17 cellular contexts compared by ENCODE assay signal in the genomic region with DNA sequence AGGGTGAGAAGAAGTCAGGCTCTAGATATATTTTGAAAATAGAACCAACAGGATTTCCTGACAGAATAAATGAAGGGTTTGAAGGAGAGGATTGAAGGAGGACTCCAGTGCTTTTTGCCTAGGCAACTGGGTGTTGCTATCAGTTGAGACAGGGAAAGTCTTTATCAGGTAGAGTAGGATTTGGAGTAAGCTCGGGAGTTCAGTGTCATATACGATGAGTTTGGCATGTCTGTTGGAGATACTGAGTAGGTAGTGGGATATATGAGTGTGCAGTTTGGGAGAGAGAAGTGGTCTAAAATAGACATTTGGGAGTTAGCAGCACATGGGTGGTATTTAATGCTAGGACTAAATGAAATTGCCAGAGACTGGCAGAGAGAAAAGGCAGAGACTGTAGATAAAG.
DNase-seq lines count a peak whose midpoint lies in the region; ATAC-seq, FAIRE-seq and TF ChIP-seq lines count a peak whose summit lies in the region.
"Had no signal": no experiment of that assay in that cellular context is flagged by ENCODE, and none has a peak within 500 bp of the region (broad histone marks: within the 10 kb centered on the region; RNA-seq: fewer than 3 reads in every experiment).

No MANE protein-coding gene starts in this region.

- no peak for DNase-seq in cardiac muscle cell (ENCODE audit: low read depth in 1 of 2, low spot score in 1 of 2)
- DNase-seq in Right ventricle myocardium inferior (ENCODE audit: missing footprints) = no peak
- no peak for DNase-seq in right lobe of liver
- no peak for DNase-seq in HepG2 (ENCODE audit: low spot score)
- DNase-seq in psoas muscle = no peak
- DNase-seq in central memory CD4-positive, alpha-beta T cell = no peak
- DNase-seq in NCI-H1417 (lab: John Stamatoyannopoulos, UW) = no peak
- no peak for DNase-seq in NCI-H2196 treated with DMSO at 0.1 percent for 48 hours (lab: John Stamatoyannopoulos, UW; ENCODE audit: unreplicated experiment)
- DNase-seq: C1 segment of cervical spinal cord; Calu3; CD4-positive, alpha-beta T cell; DMS79; H7 had no signal

- no peak overlapping the region for H3K4me3 ChIP-seq in cardiac muscle cell
- H3K4me3 ChIP-seq in right lobe of liver = no peak overlapping the region
- H3K4me3 ChIP-seq in HepG2 (replicated peaks in 1 of 3; ENCODE audit: insufficient read depth in 1 of 3, low read depth in 2 of 3, low read length in 3 of 3) = no peak overlapping the region
- H3K4me3 ChIP-seq in psoas muscle = no peak overlapping the region
- H3K4me3 ChIP-seq: GM12878, GM23338 had no signal

- no TSS peak for BruUV-seq in HepG2 (replicated peaks; lab: Mats Ljungman, UMichigan)

- H3K4me1 ChIP-seq in cardiac muscle cell (ENCODE audit: low read depth) (peaks cover 44% of the 10 kb centered on the region), right lobe of liver (peaks cover 0 to 82% (median 23%) of the 10 kb centered on the region in 4 donors), HepG2 (ENCODE audit: insufficient read depth, low read length) (peaks cover 36% of the 10 kb centered on the region), psoas muscle (peaks cover 75% of the 10 kb centered on the region)

- intact Hi-C loops in Right ventricle myocardium inferior (cut with DNase I) = no loop called here
- intact Hi-C loops in right lobe of liver (cut with DNase I) = no loop called here
- intact Hi-C loops in HepG2 (cut with micrococcal nuclease; ENCODE audit: unreplicated experiment) = no loop called here
- intact Hi-C loops in psoas muscle (cut with DNase I) = no loop called here

- no peak for ATAC-seq in Right ventricle myocardium inferior
- no peak for ATAC-seq in right lobe of liver
- no peak for ATAC-seq in HepG2
- no peak for ATAC-seq in psoas muscle
- ATAC-seq: GM12878, GM23338 had no signal

- TF ChIP-seq EP300 in HepG2 (IDR thresholded peaks at IDR 0.05; ENCODE audit: low read depth in 2 of 2, low read length in 2 of 2) (no peak), HepG2 (CRISPR knock-in tag; IDR thresholded peaks at IDR 0.05; ENCODE audit: borderline replicate concordance) (no peak)

- H3K9me3 ChIP-seq in cardiac muscle cell (ENCODE audit: low read depth) = no peaks in the 10 kb centered on the region
- no peaks in the 10 kb centered on the region for H3K9me3 ChIP-seq in right lobe of liver
- no peaks in the 10 kb centered on the region for H3K9me3 ChIP-seq in HepG2 (ENCODE audit: low read length)
- no peaks in the 10 kb centered on the region for H3K9me3 ChIP-seq in psoas muscle

- POLR2A ChIA-PET in HepG2 (lab: Yijun Ruan, JAX) = no interaction called here

- no peak overlapping the region for H3K4me2 ChIP-seq in HepG2 (ENCODE audit: low read depth, low read length)
- H3K4me2 ChIP-seq: GM23338 had no signal

- H3K27ac ChIP-seq in cardiac muscle cell (peak overlapping the region; percentile 31), right lobe of liver (peak overlapping the region in 2 of 3 donors; percentile 2 to 37), HepG2 (ENCODE audit: extremely low read length, insufficient read depth, low read length) (no peak overlapping the region), psoas muscle (peak overlapping the region; percentile 57)
- H3K27ac ChIP-seq: 22Rv1 had no signal

- H3K27me3 ChIP-seq in cardiac muscle cell (no peaks in the 10 kb centered on the region), right lobe of liver (no peaks in the 10 kb centered on the region), HepG2 (ENCODE audit: control insufficient read depth in 1 of 2, insufficient read depth in 2 of 2, low read length in 2 of 2) (no peaks in the 10 kb centered on the region), psoas muscle (ENCODE audit: insufficient read depth in 3 of 3, low read length in 2 of 3) (no peaks in the 10 kb centered on the region)

- no peaks in the 10 kb centered on the region for H3K36me3 ChIP-seq in cardiac muscle cell
- no peaks in the 10 kb centered on the region for H3K36me3 ChIP-seq in right lobe of liver
- peaks cover 13 to 51% of the 10 kb centered on the region in 2 experiments for H3K36me3 ChIP-seq in HepG2 (replicated peaks in 1 of 2; ENCODE audit: control insufficient read depth in 1 of 2, insufficient read depth in 2 of 2, low read length in 2 of 2)
- H3K36me3 ChIP-seq in psoas muscle (ENCODE audit: insufficient read depth in 1 of 2, low read depth in 1 of 2) = no peaks in the 10 kb centered on the region

- WGBS in right lobe of liver (ENCODE audit: insufficient coverage, low coverage, low lambda C conversion rate, missing lambda C conversion rate) = 64% methylated on average over 2 of the region's 2 CpGs
- 96% methylated on average over 2 of the region's 2 CpGs for WGBS in HepG2 (ENCODE audit: low lambda C conversion rate)
- WGBS in psoas muscle, 3 donors = 37 to 71% (median 43%) methylated on average over 2 of the region's 2 CpGs

- CTCF ChIA-PET in HepG2 (lab: Yijun Ruan, JAX; ENCODE audit: low intra/inter-chr PET ratio, low total read pairs) = no interaction called here

- no peak overlapping the region for H2AFZ ChIP-seq in HepG2 (ENCODE audit: low read length)
- H2AFZ ChIP-seq: GM23338 had no signal

- peaks cover 14% of the 10 kb centered on the region for H3K79me2 ChIP-seq in HepG2 (ENCODE audit: insufficient read depth, low read length)

- TF ChIP-seq POLR2A in right lobe of liver (IDR thresholded peaks at IDR 0.05) = no peak
- no peak for TF ChIP-seq POLR2A in HepG2 (IDR thresholded peaks at IDR 0.05; ENCODE audit: insufficient read depth in 1 of 2, low read depth in 2 of 2, low read length in 2 of 2)

- peaks cover 15% of the 10 kb centered on the region for H4K20me1 ChIP-seq in HepG2 (ENCODE audit: insufficient read depth, low read length)

- FAIRE-seq in HepG2 (lab: Jason Lieb, UNC) = no peak
- FAIRE-seq: GM12878, GM18507 had no signal

- H3K9ac ChIP-seq in HepG2 (ENCODE audit: insufficient read depth, low read depth, low read length) = no peak overlapping the region

- in situ Hi-C loops in HepG2 (cut with HindIII; ENCODE audit: extremely low pct_ligation_motif_present, low pct_unique_long_range_greater_than_20kb) = no loop called here

- no peak for TF ChIP-seq RAD21 in HepG2 (CRISPR knock-in tag; IDR thresholded peaks at IDR 0.05)

- no peak for TF ChIP-seq CTCF in cardiac muscle cell (IDR thresholded peaks at IDR 0.05; ENCODE audit: low read depth, low read length)
- TF ChIP-seq CTCF in right lobe of liver (IDR thresholded peaks at IDR 0.05) = no peak
- TF ChIP-seq CTCF in HepG2 (CRISPR knock-in tag; IDR thresholded peaks at IDR 0.05) = no peak
- no peak for TF ChIP-seq CTCF in psoas muscle (IDR thresholded peaks at IDR 0.05)

TF ChIP-seq in HepG2, 621 proteins besides CTCF, POLR2A, EP300 and RAD21:
- TF ChIP-seq MTA1 (CRISPR knock-in tag; IDR thresholded peaks at IDR 0.05; ENCODE audit: borderline replicate concordance) (no peak), ZNF12 (CRISPR knock-in tag; IDR thresholded peaks at IDR 0.05) (no peak), SIN3A (IDR thresholded peaks at IDR 0.05; ENCODE audit: borderline replicate concordance, low read depth, low read length) (no peak), FOXO1 (CRISPR knock-in tag; IDR thresholded peaks at IDR 0.05) (no peak), ETV6 (CRISPR knock-in tag; conservative IDR thresholded peaks at IDR 0.05) (no peak), THAP7 (CRISPR knock-in tag; IDR thresholded peaks at IDR 0.05) (no peak), TMF1 (CRISPR knock-in tag; IDR thresholded peaks at IDR 0.05; ENCODE audit: low read depth) (no peak), ZNF121 (CRISPR knock-in tag; IDR thresholded peaks at IDR 0.05) (no peak), ZGPAT (CRISPR knock-in tag; IDR thresholded peaks at IDR 0.05) (no peak), KDM1A (CRISPR knock-in tag; IDR thresholded peaks at IDR 0.05) (no peak)
